Comparison of ENCODE assay signal across 25 cellular contexts in genomic region chr11:94805994-94806393, GRCh38. TPM values are rescaled to one million over a fixed set of nuclear protein-coding genes. Genes with fewer than 3 reads are reported as not detected.
DNase-seq lines count a peak whose midpoint lies in the region; ATAC-seq and TF ChIP-seq lines count a peak whose summit lies in the region.
"Had no signal": no experiment of that assay in that cellular context is flagged by ENCODE, and none has a peak within 500 bp of the region (broad histone marks: within the 10 kb centered on the region; RNA-seq: fewer than 3 reads in every experiment).

No MANE protein-coding gene starts in this region.

- H3K4me3 ChIP-seq in hepatocyte: no peak overlapping the region
- H3K4me3 ChIP-seq: body of pancreas, pancreas, SJSA1 had no signal

- H3K27ac ChIP-seq in hepatocyte: no peak overlapping the region
- H3K27ac ChIP-seq: body of pancreas, pancreas, SJSA1 had no signal

- peak; percentile 65 for DNase-seq in EH (ENCODE audit: low read depth)
- peak; percentile 16 to 17 for DNase-seq in erythroblast (lab: John Stamatoyannopoulos, UW)
- peak; percentile 40 for DNase-seq in left ventricle myocardium superior
- DNase-seq in sciatic nerve (ENCODE audit: low spot score): no peak
- DNase-seq in hepatocyte (ENCODE audit: low spot score): no peak
- DNase-seq in putamen (ENCODE audit: low spot score): no peak
- DNase-seq in NCI-H187 (lab: John Stamatoyannopoulos, UW): no peak
- DNase-seq: activated CD4-positive, alpha-beta T cell treated with anti-CD3 and anti-CD28 coated beads, Interleukin-2, amount 50 U/mL, for 1 hour; activated CD8-positive, alpha-beta memory T cell treated with anti-CD3 and anti-CD28 coated beads, Interleukin-2, amount 50 U/mL, for 4 hours; activated naive CD8-positive, alpha-beta T cell treated with anti-CD3 and anti-CD28 coated beads, Interleukin-2, amount 10 ng/mL, durations not matched to agents 7 days and 5 days; body of pancreas; DMS53; GF-D8; hypothalamus; islet precursor cell; KG1; naive thymus-derived CD8-positive, alpha-beta T cell; NCI-H1436; NCI-H510A treated with DMSO at 0.1 percent for 48 hours; NK-92 treated with Interleukin-12 subunit alpha and Interleukin-12 subunit beta, amount 100 ng/mL, for 24 hours; pancreas; stimulated activated CD4-positive, alpha-beta T cell treated with anti-CD3 and anti-CD28 coated beads, Interleukin-2, amount 100 ng/mL, for 24 hours had no signal

- TF ChIP-seq POLR2A in erythroblast (IDR thresholded peaks at IDR 0.05; ENCODE audit: low read length): no peak

- 73% methylated on average over 1 of the region's 1 CpG for WGBS in hepatocyte (ENCODE audit: low lambda C conversion rate, missing lambda C conversion rate)

- H4K20me1 ChIP-seq in hepatocyte (ENCODE audit: insufficient read depth, poor library complexity, severe bottlenecking): peaks cover 13% of the 10 kb centered on the region

- H3K27me3 ChIP-seq in hepatocyte: no peaks in the 10 kb centered on the region
- H3K27me3 ChIP-seq: body of pancreas, pancreas, SJSA1 had no signal

- no peaks in the 10 kb centered on the region for H3K9me2 ChIP-seq in hepatocyte (replicated peaks; ENCODE audit: insufficient read depth)

- peak; percentile 78 for ATAC-seq in left ventricle myocardium superior
- peak; percentile 13 for ATAC-seq in sciatic nerve
- no peak for ATAC-seq in GM19455 (IDR thresholded peaks at IDR 0.05; ENCODE audit: unreplicated experiment)
- ATAC-seq: body of pancreas; naive thymus-derived CD8-positive, alpha-beta T cell; pancreas; stimulated activated effector memory CD8-positive, alpha-beta T cell treated with anti-CD3 and anti-CD28 coated beads, Interleukin-12 subunit alpha, Interleukin-12 subunit beta, amount 100 ng/mL, for 72 hours had no signal

- peaks cover 12% of the 10 kb centered on the region for H3K4me1 ChIP-seq in hepatocyte (ENCODE audit: insufficient read depth)
- H3K4me1 ChIP-seq: SJSA1 had no signal

- H3K9me3 ChIP-seq in hepatocyte (ENCODE audit: low read depth): no peaks in the 10 kb centered on the region
- H3K9me3 ChIP-seq: body of pancreas, pancreas, SJSA1 had no signal

- peaks cover 83% of the 10 kb centered on the region for H3K79me2 ChIP-seq in hepatocyte

- no peak overlapping the region for H3K4me2 ChIP-seq in hepatocyte

- TF ChIP-seq CTCF in hepatocyte (IDR thresholded peaks at IDR 0.05; ENCODE audit: poor library complexity): no peak

- H2AFZ ChIP-seq in hepatocyte: no peak overlapping the region

- H3K36me3 ChIP-seq in hepatocyte (replicated peaks; ENCODE audit: insufficient read depth, low read depth): no peaks in the 10 kb centered on the region
- H3K36me3 ChIP-seq: SJSA1 had no signal

- intact Hi-C loops in left ventricle myocardium superior (cut with micrococcal nuclease) (no loop called here), sciatic nerve (cut with DNase I) (no loop called here)

RNA-seq across cellular contexts. Expression of gene AMOTL1, which starts 37.8 kb away (rescaled TPM):
- total RNA-seq in left ventricle myocardium superior: 46.3 TPM
- total RNA-seq in sciatic nerve: 75.6 TPM
- total RNA-seq in hepatocyte: 46.7 and 57.7 TPM in 2 replicates
- 22.1 and 23.8 TPM in 2 replicates for polyA plus RNA-seq in hepatocyte

Comparison
In these comparisons a context has a peak if more than half of its experiments do, and no peak if none do; other contexts are left out.
1. DNase-seq: peak in EH (single experiment), erythroblast (2 of 2) and left ventricle myocardium superior (single experiment); none in sciatic nerve (single experiment), hepatocyte (single experiment), putamen (single experiment) and NCI-H187 (0 of 2).